8 cellular contexts compared by ENCODE assay signal in the genomic region with DNA sequence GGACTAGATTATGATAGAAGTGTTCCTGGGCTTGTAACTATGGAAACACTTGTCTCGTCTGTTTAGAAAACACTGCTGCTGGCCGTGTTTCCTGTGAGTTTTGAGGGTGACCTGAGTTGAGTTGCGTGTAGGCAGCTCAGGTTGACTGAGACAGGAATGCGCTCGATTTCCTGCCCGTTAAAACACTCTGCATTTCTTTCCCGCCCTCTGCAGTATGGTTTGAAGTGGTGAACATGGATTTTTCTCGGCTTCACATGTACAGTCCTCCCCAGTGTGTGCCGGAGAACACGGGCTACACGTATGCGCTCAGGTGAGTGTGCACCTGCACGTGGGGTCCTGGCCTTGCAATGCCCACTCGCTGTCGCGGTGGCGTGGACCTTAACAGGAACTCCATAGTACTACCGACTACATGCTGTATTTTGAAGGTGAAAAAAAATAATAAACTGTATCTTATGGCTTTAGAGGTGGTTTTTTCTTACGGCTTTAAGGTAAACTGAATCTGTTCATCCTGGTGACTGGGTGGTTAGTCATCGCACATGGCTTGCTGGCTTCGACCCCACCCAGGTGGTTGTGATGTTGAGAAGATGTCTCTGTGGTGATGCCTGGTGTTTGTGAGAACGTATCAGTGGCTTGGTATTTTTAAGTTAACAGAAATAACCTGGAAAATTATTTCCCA. TPM values are rescaled to one million over a fixed set of nuclear protein-coding genes. Genes with fewer than 3 reads are reported as not detected.
DNase-seq lines count a peak whose midpoint lies in the region; ATAC-seq and TF ChIP-seq lines count a peak whose summit lies in the region.

A gene with protein sequence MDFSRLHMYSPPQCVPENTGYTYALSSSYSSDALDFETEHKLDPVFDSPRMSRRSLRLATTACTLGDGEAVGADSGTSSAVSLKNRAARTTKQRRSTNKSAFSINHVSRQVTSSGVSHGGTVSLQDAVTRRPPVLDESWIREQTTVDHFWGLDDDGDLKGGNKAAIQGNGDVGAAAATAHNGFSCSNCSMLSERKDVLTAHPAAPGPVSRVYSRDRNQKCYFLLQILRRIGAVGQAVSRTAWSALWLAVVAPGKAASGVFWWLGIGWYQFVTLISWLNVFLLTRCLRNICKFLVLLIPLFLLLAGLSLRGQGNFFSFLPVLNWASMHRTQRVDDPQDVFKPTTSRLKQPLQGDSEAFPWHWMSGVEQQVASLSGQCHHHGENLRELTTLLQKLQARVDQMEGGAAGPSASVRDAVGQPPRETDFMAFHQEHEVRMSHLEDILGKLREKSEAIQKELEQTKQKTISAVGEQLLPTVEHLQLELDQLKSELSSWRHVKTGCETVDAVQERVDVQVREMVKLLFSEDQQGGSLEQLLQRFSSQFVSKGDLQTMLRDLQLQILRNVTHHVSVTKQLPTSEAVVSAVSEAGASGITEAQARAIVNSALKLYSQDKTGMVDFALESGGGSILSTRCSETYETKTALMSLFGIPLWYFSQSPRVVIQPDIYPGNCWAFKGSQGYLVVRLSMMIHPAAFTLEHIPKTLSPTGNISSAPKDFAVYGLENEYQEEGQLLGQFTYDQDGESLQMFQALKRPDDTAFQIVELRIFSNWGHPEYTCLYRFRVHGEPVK (plus strand): TSS at position 185 of the 676 bp plus-strand sequence. CDS start 49 bp downstream, at position 234.

- peak; percentile 80 for DNase-seq in central memory CD4-positive, alpha-beta T cell
- DNase-seq in lower leg skin (ENCODE audit: low spot score in 2 of 2), result no peak
- peak; percentile 50 for DNase-seq in stimulated activated CD8-positive, alpha-beta memory T cell treated with anti-CD3 and anti-CD28 coated beads, Interleukin-12 subunit alpha, Interleukin-12 subunit beta, amount 100 ng/mL, for 4 hours (ENCODE audit: low read depth)
- DNase-seq in NCI-H2196 treated with DMSO at 0.1 percent for 48 hours (lab: John Stamatoyannopoulos, UW; ENCODE audit: unreplicated experiment), result no peak
- DNase-seq in ecto neural progenitor cell (ENCODE audit: low spot score), result no peak

- H3K4me3 ChIP-seq in lower leg skin (ENCODE audit: low read depth, poor library complexity, severe bottlenecking), result no peak within 1 kb of the TSS

- ATAC-seq in GM18861 (IDR thresholded peaks at IDR 0.05; ENCODE audit: unreplicated experiment), result peak; percentile 33
- peak; percentile 43 for ATAC-seq in HG03108 (IDR thresholded peaks at IDR 0.05; ENCODE audit: unreplicated experiment)

- H3K27ac ChIP-seq in VCaP, result peak within 1 kb of the TSS; percentile 9; the same call in 1 of the 2 replicates

- WGBS in lower leg skin, 2 donors, result 26 to 41% methylated on average over 22 of the region's 22 CpGs

- intact Hi-C loops in lower leg skin (cut with DNase I; ENCODE audit: low total_unique reads), result no loop called here

- no peak for TF ChIP-seq POLR2A in lower leg skin (IDR thresholded peaks at IDR 0.05)

- TF ChIP-seq CTCF in VCaP (conservative IDR thresholded peaks at IDR 0.05) (no peak), lower leg skin (IDR thresholded peaks at IDR 0.05) (no peak)

RNA-seq across cellular contexts. Expression of the gene that starts here (rescaled TPM):
- total RNA-seq in lower leg skin, result 100 to 1,000 TPM; 265 to 429 (median 271) TPM

Comparison
In these comparisons a context has a peak if more than half of its experiments do, and no peak if none do; other contexts are left out.
1. DNase-seq: peak in central memory CD4-positive, alpha-beta T cell (single experiment) and stimulated activated CD8-positive, alpha-beta memory T cell treated with anti-CD3 and anti-CD28 coated beads, Interleukin-12 subunit alpha, Interleukin-12 subunit beta, amount 100 ng/mL, for 4 hours (single experiment); none in lower leg skin (0 of 2), NCI-H2196 treated with DMSO at 0.1 percent for 48 hours (single experiment) and ecto neural progenitor cell (single experiment).